ENCODE assay signal across 1 cellular context in genomic region chr1:243416510-243416909, GRCh38.
TF ChIP-seq lines count a peak whose summit lies in the region.

No MANE protein-coding gene starts in this region.

TF ChIP-seq in liver, 16 proteins besides CTCF, POLR2A, EP300 and RAD21 (continued from another document):
- TF ChIP-seq REST (IDR thresholded peaks at IDR 0.05) (no peak), FOXA2 (IDR thresholded peaks at IDR 0.05) (no peak), FOXA1 (IDR thresholded peaks at IDR 0.05) (no peak), JUND (IDR thresholded peaks at IDR 0.05) (no peak), ZBTB33 (IDR thresholded peaks at IDR 0.05) (no peak), GABPA (IDR thresholded peaks at IDR 0.05 in 1 of 2, conservative IDR thresholded peaks at IDR 0.05 in 1 of 2) (no peak), ATF3 (IDR thresholded peaks at IDR 0.05) (no peak), HNF4G (IDR thresholded peaks at IDR 0.05) (no peak), EGR1 (IDR thresholded peaks at IDR 0.05; ENCODE audit: low read depth in 2 of 2) (no peak), TAF1 (conservative IDR thresholded peaks at IDR 0.05) (no peak), MAX (IDR thresholded peaks at IDR 0.05) (no peak), RXRA (IDR thresholded peaks at IDR 0.05) (no peak)
